Comparison of ENCODE assay signal across 2 cellular contexts in the genomic region with DNA sequence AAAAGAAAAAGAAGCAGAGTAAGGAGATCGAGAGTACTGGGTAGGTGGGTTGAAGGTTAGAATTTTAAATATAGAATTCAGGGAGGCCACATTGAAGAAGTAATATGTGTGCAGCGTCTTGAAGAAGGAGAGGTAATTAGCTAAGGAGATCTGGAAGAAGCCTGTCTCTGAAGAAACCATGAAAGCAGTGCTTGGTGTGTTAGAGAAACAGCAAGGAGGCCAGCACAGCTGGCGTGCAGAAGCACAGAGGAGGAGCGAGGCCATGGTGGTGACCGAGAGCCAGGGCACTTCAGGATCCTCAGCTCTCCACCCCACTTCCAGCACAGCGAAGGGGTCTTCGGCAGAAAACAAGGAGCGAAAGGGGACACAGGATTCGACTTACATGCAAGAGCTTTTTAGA.
TF ChIP-seq lines count a peak whose summit lies in the region.

No MANE protein-coding gene starts in this region.

TF ChIP-seq in GM23338, 12 proteins besides CTCF, POLR2A, EP300 and RAD21 (continues in another document):
- TF ChIP-seq, protein P1, sequence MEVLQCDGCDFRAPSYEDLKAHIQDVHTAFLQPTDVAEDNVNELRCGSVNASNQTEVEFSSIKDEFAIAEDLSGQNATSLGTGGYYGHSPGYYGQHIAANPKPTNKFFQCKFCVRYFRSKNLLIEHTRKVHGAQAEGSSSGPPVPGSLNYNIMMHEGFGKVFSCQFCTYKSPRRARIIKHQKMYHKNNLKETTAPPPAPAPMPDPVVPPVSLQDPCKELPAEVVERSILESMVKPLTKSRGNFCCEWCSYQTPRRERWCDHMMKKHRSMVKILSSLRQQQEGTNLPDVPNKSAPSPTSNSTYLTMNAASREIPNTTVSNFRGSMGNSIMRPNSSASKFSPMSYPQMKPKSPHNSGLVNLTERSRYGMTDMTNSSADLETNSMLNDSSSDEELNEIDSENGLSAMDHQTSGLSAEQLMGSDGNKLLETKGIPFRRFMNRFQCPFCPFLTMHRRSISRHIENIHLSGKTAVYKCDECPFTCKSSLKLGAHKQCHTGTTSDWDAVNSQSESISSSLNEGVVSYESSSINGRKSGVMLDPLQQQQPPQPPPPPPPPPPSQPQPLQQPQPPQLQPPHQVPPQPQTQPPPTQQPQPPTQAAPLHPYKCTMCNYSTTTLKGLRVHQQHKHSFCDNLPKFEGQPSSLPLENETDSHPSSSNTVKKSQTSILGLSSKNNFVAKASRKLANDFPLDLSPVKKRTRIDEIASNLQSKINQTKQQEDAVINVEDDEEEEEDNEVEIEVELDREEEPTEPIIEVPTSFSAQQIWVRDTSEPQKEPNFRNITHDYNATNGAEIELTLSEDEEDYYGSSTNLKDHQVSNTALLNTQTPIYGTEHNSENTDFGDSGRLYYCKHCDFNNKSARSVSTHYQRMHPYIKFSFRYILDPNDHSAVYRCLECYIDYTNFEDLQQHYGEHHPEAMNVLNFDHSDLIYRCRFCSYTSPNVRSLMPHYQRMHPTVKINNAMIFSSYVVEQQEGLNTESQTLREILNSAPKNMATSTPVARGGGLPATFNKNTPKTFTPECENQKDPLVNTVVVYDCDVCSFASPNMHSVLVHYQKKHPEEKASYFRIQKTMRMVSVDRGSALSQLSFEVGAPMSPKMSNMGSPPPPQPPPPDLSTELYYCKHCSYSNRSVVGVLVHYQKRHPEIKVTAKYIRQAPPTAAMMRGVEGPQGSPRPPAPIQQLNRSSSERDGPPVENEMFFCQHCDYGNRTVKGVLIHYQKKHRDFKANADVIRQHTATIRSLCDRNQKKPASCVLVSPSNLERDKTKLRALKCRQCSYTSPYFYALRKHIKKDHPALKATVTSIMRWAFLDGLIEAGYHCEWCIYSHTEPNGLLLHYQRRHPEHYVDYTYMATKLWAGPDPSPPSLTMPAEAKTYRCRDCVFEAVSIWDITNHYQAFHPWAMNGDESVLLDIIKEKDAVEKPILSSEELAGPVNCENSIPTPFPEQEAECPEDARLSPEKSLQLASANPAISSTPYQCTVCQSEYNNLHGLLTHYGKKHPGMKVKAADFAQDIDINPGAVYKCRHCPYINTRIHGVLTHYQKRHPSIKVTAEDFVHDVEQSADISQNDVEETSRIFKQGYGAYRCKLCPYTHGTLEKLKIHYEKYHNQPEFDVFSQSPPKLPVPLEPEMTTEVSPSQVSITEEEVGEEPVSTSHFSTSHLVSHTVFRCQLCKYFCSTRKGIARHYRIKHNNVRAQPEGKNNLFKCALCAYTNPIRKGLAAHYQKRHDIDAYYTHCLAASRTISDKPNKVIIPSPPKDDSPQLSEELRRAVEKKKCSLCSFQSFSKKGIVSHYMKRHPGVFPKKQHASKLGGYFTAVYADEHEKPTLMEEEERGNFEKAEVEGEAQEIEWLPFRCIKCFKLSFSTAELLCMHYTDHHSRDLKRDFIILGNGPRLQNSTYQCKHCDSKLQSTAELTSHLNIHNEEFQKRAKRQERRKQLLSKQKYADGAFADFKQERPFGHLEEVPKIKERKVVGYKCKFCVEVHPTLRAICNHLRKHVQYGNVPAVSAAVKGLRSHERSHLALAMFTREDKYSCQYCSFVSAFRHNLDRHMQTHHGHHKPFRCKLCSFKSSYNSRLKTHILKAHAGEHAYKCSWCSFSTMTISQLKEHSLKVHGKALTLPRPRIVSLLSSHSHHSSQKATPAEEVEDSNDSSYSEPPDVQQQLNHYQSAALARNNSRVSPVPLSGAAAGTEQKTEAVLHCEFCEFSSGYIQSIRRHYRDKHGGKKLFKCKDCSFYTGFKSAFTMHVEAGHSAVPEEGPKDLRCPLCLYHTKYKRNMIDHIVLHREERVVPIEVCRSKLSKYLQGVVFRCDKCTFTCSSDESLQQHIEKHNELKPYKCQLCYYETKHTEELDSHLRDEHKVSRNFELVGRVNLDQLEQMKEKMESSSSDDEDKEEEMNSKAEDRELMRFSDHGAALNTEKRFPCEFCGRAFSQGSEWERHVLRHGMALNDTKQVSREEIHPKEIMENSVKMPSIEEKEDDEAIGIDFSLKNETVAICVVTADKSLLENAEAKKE (CRISPR knock-in tag; IDR thresholded peaks at IDR 0.05): no peak
- TF ChIP-seq EZH2phosphoT487 (IDR thresholded peaks at IDR 0.05; ENCODE audit: unreplicated experiment) (no peak), JUNB (IDR thresholded peaks at IDR 0.05; ENCODE audit: unreplicated experiment) (no peak), STAT1 (IDR thresholded peaks at IDR 0.05; ENCODE audit: unreplicated experiment) (no peak), POLR2AphosphoS5 (IDR thresholded peaks at IDR 0.05; ENCODE audit: low read depth) (no peak), CREB1 (CRISPR knock-in tag; IDR thresholded peaks at IDR 0.05; ENCODE audit: low read depth) (no peak), NANOG (IDR thresholded peaks at IDR 0.05; ENCODE audit: borderline replicate concordance) (no peak), ZNF331 (CRISPR knock-in tag; IDR thresholded peaks at IDR 0.05; ENCODE audit: low read depth) (no peak)
- TF ChIP-seq, protein P2, sequence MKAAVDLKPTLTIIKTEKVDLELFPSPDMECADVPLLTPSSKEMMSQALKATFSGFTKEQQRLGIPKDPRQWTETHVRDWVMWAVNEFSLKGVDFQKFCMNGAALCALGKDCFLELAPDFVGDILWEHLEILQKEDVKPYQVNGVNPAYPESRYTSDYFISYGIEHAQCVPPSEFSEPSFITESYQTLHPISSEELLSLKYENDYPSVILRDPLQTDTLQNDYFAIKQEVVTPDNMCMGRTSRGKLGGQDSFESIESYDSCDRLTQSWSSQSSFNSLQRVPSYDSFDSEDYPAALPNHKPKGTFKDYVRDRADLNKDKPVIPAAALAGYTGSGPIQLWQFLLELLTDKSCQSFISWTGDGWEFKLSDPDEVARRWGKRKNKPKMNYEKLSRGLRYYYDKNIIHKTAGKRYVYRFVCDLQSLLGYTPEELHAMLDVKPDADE (IDR thresholded peaks at IDR 0.05): no peak
- TF ChIP-seq, protein P3, sequence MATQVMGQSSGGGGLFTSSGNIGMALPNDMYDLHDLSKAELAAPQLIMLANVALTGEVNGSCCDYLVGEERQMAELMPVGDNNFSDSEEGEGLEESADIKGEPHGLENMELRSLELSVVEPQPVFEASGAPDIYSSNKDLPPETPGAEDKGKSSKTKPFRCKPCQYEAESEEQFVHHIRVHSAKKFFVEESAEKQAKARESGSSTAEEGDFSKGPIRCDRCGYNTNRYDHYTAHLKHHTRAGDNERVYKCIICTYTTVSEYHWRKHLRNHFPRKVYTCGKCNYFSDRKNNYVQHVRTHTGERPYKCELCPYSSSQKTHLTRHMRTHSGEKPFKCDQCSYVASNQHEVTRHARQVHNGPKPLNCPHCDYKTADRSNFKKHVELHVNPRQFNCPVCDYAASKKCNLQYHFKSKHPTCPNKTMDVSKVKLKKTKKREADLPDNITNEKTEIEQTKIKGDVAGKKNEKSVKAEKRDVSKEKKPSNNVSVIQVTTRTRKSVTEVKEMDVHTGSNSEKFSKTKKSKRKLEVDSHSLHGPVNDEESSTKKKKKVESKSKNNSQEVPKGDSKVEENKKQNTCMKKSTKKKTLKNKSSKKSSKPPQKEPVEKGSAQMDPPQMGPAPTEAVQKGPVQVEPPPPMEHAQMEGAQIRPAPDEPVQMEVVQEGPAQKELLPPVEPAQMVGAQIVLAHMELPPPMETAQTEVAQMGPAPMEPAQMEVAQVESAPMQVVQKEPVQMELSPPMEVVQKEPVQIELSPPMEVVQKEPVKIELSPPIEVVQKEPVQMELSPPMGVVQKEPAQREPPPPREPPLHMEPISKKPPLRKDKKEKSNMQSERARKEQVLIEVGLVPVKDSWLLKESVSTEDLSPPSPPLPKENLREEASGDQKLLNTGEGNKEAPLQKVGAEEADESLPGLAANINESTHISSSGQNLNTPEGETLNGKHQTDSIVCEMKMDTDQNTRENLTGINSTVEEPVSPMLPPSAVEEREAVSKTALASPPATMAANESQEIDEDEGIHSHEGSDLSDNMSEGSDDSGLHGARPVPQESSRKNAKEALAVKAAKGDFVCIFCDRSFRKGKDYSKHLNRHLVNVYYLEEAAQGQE (IDR thresholded peaks at IDR 0.05; ENCODE audit: unreplicated experiment): no peak

TF ChIP-seq in H1, 55 proteins besides CTCF, POLR2A, EP300 and RAD21:
- TF ChIP-seq BCL11A (IDR thresholded peaks at IDR 0.05; ENCODE audit: low read depth in 2 of 2, low read length in 2 of 2): no peak
- TF ChIP-seq HDAC2 (IDR thresholded peaks at IDR 0.05; ENCODE audit: borderline replicate concordance in 1 of 2, low read depth in 2 of 2, low read length in 2 of 2): no peak
- no peak for TF ChIP-seq NANOG (IDR thresholded peaks at IDR 0.05; ENCODE audit: insufficient read depth, low read depth, low read length, poor library complexity, severe bottlenecking)
- TF ChIP-seq, protein P4, sequence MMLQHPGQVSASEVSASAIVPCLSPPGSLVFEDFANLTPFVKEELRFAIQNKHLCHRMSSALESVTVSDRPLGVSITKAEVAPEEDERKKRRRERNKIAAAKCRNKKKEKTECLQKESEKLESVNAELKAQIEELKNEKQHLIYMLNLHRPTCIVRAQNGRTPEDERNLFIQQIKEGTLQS (IDR thresholded peaks at IDR 0.05; ENCODE audit: insufficient read depth, low read depth, low read length): no peak
- TF ChIP-seq TCF12 (IDR thresholded peaks at IDR 0.05; ENCODE audit: low read depth, low read length): no peak
- no peak for TF ChIP-seq NRF1 (IDR thresholded peaks at IDR 0.05; ENCODE audit: low read depth, low read length)
- TF ChIP-seq SP4 (IDR thresholded peaks at IDR 0.05; ENCODE audit: low read length): no peak
- no peak for TF ChIP-seq CHD2 (IDR thresholded peaks at IDR 0.05; ENCODE audit: low read length)
- no peak for TF ChIP-seq KDM1A (IDR thresholded peaks at IDR 0.05; ENCODE audit: borderline replicate concordance, low read length)
- no peak for TF ChIP-seq CHD1 (IDR thresholded peaks at IDR 0.05; ENCODE audit: low read depth, low read length)
- no peak for TF ChIP-seq ASH2L (IDR thresholded peaks at IDR 0.05; ENCODE audit: low read length)
- TF ChIP-seq, protein P5, sequence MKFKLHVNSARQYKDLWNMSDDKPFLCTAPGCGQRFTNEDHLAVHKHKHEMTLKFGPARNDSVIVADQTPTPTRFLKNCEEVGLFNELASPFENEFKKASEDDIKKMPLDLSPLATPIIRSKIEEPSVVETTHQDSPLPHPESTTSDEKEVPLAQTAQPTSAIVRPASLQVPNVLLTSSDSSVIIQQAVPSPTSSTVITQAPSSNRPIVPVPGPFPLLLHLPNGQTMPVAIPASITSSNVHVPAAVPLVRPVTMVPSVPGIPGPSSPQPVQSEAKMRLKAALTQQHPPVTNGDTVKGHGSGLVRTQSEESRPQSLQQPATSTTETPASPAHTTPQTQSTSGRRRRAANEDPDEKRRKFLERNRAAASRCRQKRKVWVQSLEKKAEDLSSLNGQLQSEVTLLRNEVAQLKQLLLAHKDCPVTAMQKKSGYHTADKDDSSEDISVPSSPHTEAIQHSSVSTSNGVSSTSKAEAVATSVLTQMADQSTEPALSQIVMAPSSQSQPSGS (IDR thresholded peaks at IDR 0.05; ENCODE audit: low read length): no peak
